ENCODE assay signal across 1 cellular context in the genomic region with DNA sequence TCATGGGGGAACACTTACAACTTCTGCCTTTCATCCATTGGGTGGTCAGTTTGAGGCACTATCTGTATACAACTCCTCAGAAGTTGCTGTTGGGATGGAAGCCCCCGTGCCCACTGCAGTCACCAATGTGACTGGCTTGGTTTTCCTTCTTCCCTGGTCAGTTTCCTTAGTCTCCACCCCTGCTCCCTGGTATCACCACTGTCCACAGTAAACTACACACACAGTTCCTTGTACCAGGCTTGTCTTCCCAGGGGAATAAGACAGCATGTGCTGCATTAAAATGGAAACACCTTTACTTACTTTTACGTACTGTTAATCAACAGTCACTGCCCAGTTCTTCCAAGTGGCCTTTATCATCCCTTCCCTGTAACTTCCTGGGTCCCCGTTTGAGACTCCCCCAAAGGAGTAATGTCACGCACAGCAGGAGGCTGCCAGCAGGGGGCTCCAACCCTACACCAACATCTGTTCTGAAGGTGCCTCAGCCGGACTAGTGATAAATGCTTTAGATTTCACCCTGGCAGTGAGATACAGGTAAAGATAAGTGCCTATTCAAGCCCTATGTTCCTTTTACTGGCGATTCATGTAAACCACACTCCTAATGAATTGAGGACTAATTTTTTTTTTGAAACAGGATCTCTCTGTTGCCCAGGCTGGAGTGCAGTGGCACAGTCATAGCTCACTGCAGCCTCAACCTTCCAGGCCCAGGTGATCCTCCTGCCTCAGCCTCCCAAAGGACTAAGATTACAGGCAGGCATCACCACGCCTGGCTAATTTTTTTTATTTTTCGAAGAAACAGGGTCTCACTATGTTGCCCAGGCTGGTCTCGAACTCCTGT.
TF ChIP-seq lines count a peak whose summit lies in the region.

No MANE protein-coding gene starts in this region.

TF ChIP-seq in GM23338, 12 proteins besides CTCF, POLR2A, EP300 and RAD21 (continued from another document):
- TF ChIP-seq, protein P1, sequence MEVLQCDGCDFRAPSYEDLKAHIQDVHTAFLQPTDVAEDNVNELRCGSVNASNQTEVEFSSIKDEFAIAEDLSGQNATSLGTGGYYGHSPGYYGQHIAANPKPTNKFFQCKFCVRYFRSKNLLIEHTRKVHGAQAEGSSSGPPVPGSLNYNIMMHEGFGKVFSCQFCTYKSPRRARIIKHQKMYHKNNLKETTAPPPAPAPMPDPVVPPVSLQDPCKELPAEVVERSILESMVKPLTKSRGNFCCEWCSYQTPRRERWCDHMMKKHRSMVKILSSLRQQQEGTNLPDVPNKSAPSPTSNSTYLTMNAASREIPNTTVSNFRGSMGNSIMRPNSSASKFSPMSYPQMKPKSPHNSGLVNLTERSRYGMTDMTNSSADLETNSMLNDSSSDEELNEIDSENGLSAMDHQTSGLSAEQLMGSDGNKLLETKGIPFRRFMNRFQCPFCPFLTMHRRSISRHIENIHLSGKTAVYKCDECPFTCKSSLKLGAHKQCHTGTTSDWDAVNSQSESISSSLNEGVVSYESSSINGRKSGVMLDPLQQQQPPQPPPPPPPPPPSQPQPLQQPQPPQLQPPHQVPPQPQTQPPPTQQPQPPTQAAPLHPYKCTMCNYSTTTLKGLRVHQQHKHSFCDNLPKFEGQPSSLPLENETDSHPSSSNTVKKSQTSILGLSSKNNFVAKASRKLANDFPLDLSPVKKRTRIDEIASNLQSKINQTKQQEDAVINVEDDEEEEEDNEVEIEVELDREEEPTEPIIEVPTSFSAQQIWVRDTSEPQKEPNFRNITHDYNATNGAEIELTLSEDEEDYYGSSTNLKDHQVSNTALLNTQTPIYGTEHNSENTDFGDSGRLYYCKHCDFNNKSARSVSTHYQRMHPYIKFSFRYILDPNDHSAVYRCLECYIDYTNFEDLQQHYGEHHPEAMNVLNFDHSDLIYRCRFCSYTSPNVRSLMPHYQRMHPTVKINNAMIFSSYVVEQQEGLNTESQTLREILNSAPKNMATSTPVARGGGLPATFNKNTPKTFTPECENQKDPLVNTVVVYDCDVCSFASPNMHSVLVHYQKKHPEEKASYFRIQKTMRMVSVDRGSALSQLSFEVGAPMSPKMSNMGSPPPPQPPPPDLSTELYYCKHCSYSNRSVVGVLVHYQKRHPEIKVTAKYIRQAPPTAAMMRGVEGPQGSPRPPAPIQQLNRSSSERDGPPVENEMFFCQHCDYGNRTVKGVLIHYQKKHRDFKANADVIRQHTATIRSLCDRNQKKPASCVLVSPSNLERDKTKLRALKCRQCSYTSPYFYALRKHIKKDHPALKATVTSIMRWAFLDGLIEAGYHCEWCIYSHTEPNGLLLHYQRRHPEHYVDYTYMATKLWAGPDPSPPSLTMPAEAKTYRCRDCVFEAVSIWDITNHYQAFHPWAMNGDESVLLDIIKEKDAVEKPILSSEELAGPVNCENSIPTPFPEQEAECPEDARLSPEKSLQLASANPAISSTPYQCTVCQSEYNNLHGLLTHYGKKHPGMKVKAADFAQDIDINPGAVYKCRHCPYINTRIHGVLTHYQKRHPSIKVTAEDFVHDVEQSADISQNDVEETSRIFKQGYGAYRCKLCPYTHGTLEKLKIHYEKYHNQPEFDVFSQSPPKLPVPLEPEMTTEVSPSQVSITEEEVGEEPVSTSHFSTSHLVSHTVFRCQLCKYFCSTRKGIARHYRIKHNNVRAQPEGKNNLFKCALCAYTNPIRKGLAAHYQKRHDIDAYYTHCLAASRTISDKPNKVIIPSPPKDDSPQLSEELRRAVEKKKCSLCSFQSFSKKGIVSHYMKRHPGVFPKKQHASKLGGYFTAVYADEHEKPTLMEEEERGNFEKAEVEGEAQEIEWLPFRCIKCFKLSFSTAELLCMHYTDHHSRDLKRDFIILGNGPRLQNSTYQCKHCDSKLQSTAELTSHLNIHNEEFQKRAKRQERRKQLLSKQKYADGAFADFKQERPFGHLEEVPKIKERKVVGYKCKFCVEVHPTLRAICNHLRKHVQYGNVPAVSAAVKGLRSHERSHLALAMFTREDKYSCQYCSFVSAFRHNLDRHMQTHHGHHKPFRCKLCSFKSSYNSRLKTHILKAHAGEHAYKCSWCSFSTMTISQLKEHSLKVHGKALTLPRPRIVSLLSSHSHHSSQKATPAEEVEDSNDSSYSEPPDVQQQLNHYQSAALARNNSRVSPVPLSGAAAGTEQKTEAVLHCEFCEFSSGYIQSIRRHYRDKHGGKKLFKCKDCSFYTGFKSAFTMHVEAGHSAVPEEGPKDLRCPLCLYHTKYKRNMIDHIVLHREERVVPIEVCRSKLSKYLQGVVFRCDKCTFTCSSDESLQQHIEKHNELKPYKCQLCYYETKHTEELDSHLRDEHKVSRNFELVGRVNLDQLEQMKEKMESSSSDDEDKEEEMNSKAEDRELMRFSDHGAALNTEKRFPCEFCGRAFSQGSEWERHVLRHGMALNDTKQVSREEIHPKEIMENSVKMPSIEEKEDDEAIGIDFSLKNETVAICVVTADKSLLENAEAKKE (CRISPR knock-in tag; IDR thresholded peaks at IDR 0.05), result no peak
- TF ChIP-seq NANOG (IDR thresholded peaks at IDR 0.05; ENCODE audit: borderline replicate concordance), result no peak
- TF ChIP-seq, protein P2, sequence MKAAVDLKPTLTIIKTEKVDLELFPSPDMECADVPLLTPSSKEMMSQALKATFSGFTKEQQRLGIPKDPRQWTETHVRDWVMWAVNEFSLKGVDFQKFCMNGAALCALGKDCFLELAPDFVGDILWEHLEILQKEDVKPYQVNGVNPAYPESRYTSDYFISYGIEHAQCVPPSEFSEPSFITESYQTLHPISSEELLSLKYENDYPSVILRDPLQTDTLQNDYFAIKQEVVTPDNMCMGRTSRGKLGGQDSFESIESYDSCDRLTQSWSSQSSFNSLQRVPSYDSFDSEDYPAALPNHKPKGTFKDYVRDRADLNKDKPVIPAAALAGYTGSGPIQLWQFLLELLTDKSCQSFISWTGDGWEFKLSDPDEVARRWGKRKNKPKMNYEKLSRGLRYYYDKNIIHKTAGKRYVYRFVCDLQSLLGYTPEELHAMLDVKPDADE (IDR thresholded peaks at IDR 0.05), result no peak
- no peak for TF ChIP-seq STAT1 (IDR thresholded peaks at IDR 0.05; ENCODE audit: unreplicated experiment)
TF ChIP-seq in GM23338: peak in this region for 0.
